9 cellular contexts compared by ENCODE assay signal in the genomic region with DNA sequence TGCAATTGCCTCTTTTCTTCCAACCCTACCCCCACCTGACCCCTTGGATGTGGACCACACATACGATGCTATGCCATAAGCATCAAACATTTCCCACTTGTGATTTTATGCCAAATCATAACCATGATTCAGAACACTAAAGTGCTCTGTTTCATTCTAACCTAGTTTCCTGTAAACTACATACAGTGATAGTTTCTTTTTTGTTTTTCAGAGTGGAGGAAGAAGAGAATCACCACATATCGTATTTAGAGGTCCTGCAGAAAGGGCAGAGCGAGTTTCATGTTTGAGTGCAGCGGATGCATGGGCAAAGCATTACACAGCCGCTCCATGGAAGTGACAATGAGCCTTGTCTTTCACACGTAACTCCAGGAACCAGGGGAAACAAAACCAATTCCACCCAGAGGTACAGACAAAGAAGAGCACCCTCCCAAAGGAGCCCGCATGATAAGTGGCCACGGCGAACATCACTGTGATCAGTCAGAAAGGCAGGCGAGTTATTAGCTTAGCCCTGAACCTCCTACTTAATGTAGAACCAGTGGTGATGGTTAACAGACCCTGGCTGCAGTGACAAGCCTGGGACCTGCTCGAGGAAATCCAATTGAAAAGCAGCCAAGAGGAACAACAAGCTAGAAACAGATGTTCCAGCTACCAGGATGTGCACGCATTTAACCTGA.
A peak's percentile ranks its signal among the peaks of the same experiment; 100 is the strongest.
DNase-seq lines count a peak whose midpoint lies in the region; ATAC-seq lines count a peak whose summit lies in the region.
"Had no signal": no experiment of that assay in that cellular context is flagged by ENCODE, and none has a peak within 500 bp of the region (broad histone marks: within the 10 kb centered on the region; RNA-seq: fewer than 3 reads in every experiment).

No MANE protein-coding gene starts in this region.

- no peaks in the 10 kb centered on the region for H3K36me3 Mint-ChIP-seq in activated CD4-positive, alpha-beta memory T cell treated with anti-CD3 and anti-CD28 coated beads, Interleukin-2, amount 10 ng/mL, durations not matched to agents 7 days and 5 days (ENCODE audit: low read depth)
- no peaks in the 10 kb centered on the region for H3K36me3 Mint-ChIP-seq in naive thymus-derived CD8-positive, alpha-beta T cell
- H3K36me3 Mint-ChIP-seq: natural killer cell had no signal

- peak overlapping the region; percentile 72 for H3K27ac Mint-ChIP-seq in activated CD4-positive, alpha-beta memory T cell treated with anti-CD3 and anti-CD28 coated beads, Interleukin-2, amount 10 ng/mL, durations not matched to agents 7 days and 5 days
- peak overlapping the region in 1 of 10 donors; percentile 25 for H3K27ac Mint-ChIP-seq in naive thymus-derived CD8-positive, alpha-beta T cell
- H3K27ac Mint-ChIP-seq: natural killer cell had no signal

- peak; percentile 25 for DNase-seq in stimulated activated CD4-positive, alpha-beta T cell treated with anti-CD3 and anti-CD28 coated beads, Interleukin-1b, Interleukin-23, amount 100 ng/mL, for 48 hours
- DNase-seq in stimulated activated CD4-positive, alpha-beta T cell treated with anti-CD3 and anti-CD28 coated beads, Interleukin-2, amount 100 ng/mL, for 48 hours = no peak
- peak; percentile 44 for DNase-seq in activated CD4-positive, alpha-beta memory T cell treated with anti-CD3 and anti-CD28 coated beads, Interleukin-2, amount 10 ng/mL, durations not matched to agents 7 days and 5 days
- peak; percentile 21 for DNase-seq in stimulated activated naive CD8-positive, alpha-beta T cell treated with anti-CD3 and anti-CD28 coated beads, Interleukin-15, Interleukin-2, amounts not matched to agents 100 U/mL and 50 U/mL, for 24 hours
- DNase-seq in KG1 (lab: John Stamatoyannopoulos, UW) (no peak), HT-29 (ENCODE audit: low spot score) (no peak)
- no peak for DNase-seq in naive thymus-derived CD8-positive, alpha-beta T cell
- DNase-seq: natural killer cell had no signal

- peaks cover 18% of the 10 kb centered on the region for H3K27me3 Mint-ChIP-seq in activated CD4-positive, alpha-beta memory T cell treated with anti-CD3 and anti-CD28 coated beads, Interleukin-2, amount 10 ng/mL, durations not matched to agents 7 days and 5 days
- peaks cover 0 to 9% (median 0%) of the 10 kb centered on the region in 5 donors for H3K27me3 Mint-ChIP-seq in naive thymus-derived CD8-positive, alpha-beta T cell

- H3K9me3 Mint-ChIP-seq in activated CD4-positive, alpha-beta memory T cell treated with anti-CD3 and anti-CD28 coated beads, Interleukin-2, amount 10 ng/mL, durations not matched to agents 7 days and 5 days = no peaks in the 10 kb centered on the region
- no peaks in the 10 kb centered on the region for H3K9me3 Mint-ChIP-seq in naive thymus-derived CD8-positive, alpha-beta T cell
- H3K9me3 Mint-ChIP-seq: natural killer cell had no signal

- CTCF ChIA-PET in activated CD4-positive, alpha-beta memory T cell treated with anti-CD3 and anti-CD28 coated beads, Interleukin-2, amount 10 ng/mL, durations not matched to agents 7 days and 5 days (lab: Charles Lee) = no interaction called here

- peak overlapping the region; percentile 56 for H3K4me3 Mint-ChIP-seq in activated CD4-positive, alpha-beta memory T cell treated with anti-CD3 and anti-CD28 coated beads, Interleukin-2, amount 10 ng/mL, durations not matched to agents 7 days and 5 days
- peak overlapping the region in 3 of 10 donors; percentile 1 to 78 (median 13) for H3K4me3 Mint-ChIP-seq in naive thymus-derived CD8-positive, alpha-beta T cell
- H3K4me3 Mint-ChIP-seq: natural killer cell had no signal

- H3K4me1 Mint-ChIP-seq in activated CD4-positive, alpha-beta memory T cell treated with anti-CD3 and anti-CD28 coated beads, Interleukin-2, amount 10 ng/mL, durations not matched to agents 7 days and 5 days = peaks cover 30% of the 10 kb centered on the region
- H3K4me1 Mint-ChIP-seq in naive thymus-derived CD8-positive, alpha-beta T cell = peaks cover 0 to 5% (median 2%) of the 10 kb centered on the region in 4 donors

- ATAC-seq in HG02981 (IDR thresholded peaks at IDR 0.05; ENCODE audit: unreplicated experiment) = peak; percentile 72
- peak; percentile 85 for ATAC-seq in stimulated activated naive CD8-positive, alpha-beta T cell treated with anti-CD3 and anti-CD28 coated beads, Interleukin-15, Interleukin-2, amounts not matched to agents 100 U/mL and 50 U/mL, for 24 hours
- no peak for ATAC-seq in naive thymus-derived CD8-positive, alpha-beta T cell

- POLR2A ChIA-PET in activated CD4-positive, alpha-beta memory T cell treated with anti-CD3 and anti-CD28 coated beads, Interleukin-2, amount 10 ng/mL, durations not matched to agents 7 days and 5 days (lab: Charles Lee) = interaction anchor here (1.1 to 4.9 kb wide), 3 partner anchors 10 to 168 kb away, joined by 3 to 23 read pairs (median 5); partner anchors contain the start of gene ZNF281
- POLR2A ChIA-PET in naive thymus-derived CD8-positive, alpha-beta T cell (lab: Charles Lee) = no interaction called here

Comparison
In these comparisons a context has a peak if more than half of its experiments do, and no peak if none do; other contexts are left out.
1. DNase-seq: peak in stimulated activated CD4-positive, alpha-beta T cell treated with anti-CD3 and anti-CD28 coated beads, Interleukin-1b, Interleukin-23, amount 100 ng/mL, for 48 hours (single experiment), activated CD4-positive, alpha-beta memory T cell treated with anti-CD3 and anti-CD28 coated beads, Interleukin-2, amount 10 ng/mL, durations not matched to agents 7 days and 5 days (single experiment) and stimulated activated naive CD8-positive, alpha-beta T cell treated with anti-CD3 and anti-CD28 coated beads, Interleukin-15, Interleukin-2, amounts not matched to agents 100 U/mL and 50 U/mL, for 24 hours (single experiment); none in stimulated activated CD4-positive, alpha-beta T cell treated with anti-CD3 and anti-CD28 coated beads, Interleukin-2, amount 100 ng/mL, for 48 hours (0 of 2), KG1 (single experiment), HT-29 (single experiment) and naive thymus-derived CD8-positive, alpha-beta T cell (0 of 10).
2. ATAC-seq: peak in HG02981 (single experiment) and stimulated activated naive CD8-positive, alpha-beta T cell treated with anti-CD3 and anti-CD28 coated beads, Interleukin-15, Interleukin-2, amounts not matched to agents 100 U/mL and 50 U/mL, for 24 hours (single experiment); none in naive thymus-derived CD8-positive, alpha-beta T cell (0 of 2).